In genomic region chr19:50606059-50606833, GRCh38 we compare ENCODE assay signal across 11 cellular contexts. TPM values are rescaled to one million over a fixed set of nuclear protein-coding genes. Genes with fewer than 3 reads are reported as not detected.
DNase-seq lines count a peak whose midpoint lies in the region; ATAC-seq and TF ChIP-seq lines count a peak whose summit lies in the region.
"Not testable (repeated sequence)": the region's sequence is repeated elsewhere in the genome, so short reads cannot be mapped to it uniquely, and the experiment has no call there.
"Had no signal": no experiment of that assay in that cellular context is flagged by ENCODE, and none has a peak within 500 bp of the region (broad histone marks: within the 10 kb centered on the region; RNA-seq: fewer than 3 reads in every experiment).

No MANE protein-coding gene starts in this region.

- not testable (repeated sequence) for H4K20me1 ChIP-seq in smooth muscle cell (ENCODE audit: low read depth)

- H3K36me3 ChIP-seq in H7 (replicated peaks; ENCODE audit: control insufficient read depth, insufficient read depth, low read length); WERI-Rb-1; smooth muscle cell (ENCODE audit: low read depth): not testable (repeated sequence)

- not testable (repeated sequence) for H3K9ac ChIP-seq in smooth muscle cell (ENCODE audit: low read depth)

- TF ChIP-seq CTCF in WERI-Rb-1 (IDR thresholded peaks at IDR 0.05; ENCODE audit: low read depth, low read length): peak; percentile 22; the same call in 1 of the 2 replicates
- TF ChIP-seq CTCF in smooth muscle cell (IDR thresholded peaks at IDR 0.05; ENCODE audit: borderline replicate concordance, insufficient read depth, poor library complexity, severe bottlenecking): peak; percentile 14

- not testable (repeated sequence) for H3F3A ChIP-seq in smooth muscle cell (ENCODE audit: low read depth)

- peak; percentile 62 for DNase-seq in H7
- peak; percentile 46 for DNase-seq in NCI-H2171 treated with DMSO at 0.1 percent for 48 hours (lab: John Stamatoyannopoulos, UW)
- DNase-seq in WERI-Rb-1: peak; percentile 61
- DNase-seq in cerebellar cortex (ENCODE audit: low spot score): peak; percentile 37
- DNase-seq in left ventricle myocardium superior; smooth muscle cell (lab: John Stamatoyannopoulos, UW; ENCODE audit: unreplicated experiment): not testable (repeated sequence)
- peak; percentile 42 for DNase-seq in midbrain (lab: John Stamatoyannopoulos, UW)

- not testable (repeated sequence) for H3K4me1 ChIP-seq in smooth muscle cell (ENCODE audit: low read depth)

- H2AFZ ChIP-seq in smooth muscle cell (ENCODE audit: low read depth): not testable (repeated sequence)

- not testable (repeated sequence) for H3K27ac ChIP-seq in WERI-Rb-1; smooth muscle cell (ENCODE audit: low read depth)

- H3K9me3 ChIP-seq in WERI-Rb-1 (ENCODE audit: severe bottlenecking); smooth muscle cell (replicated peaks; ENCODE audit: low read depth): not testable (repeated sequence)

- H3K79me2 ChIP-seq in smooth muscle cell (ENCODE audit: low read depth): not testable (repeated sequence)

- 56% methylated on average over 45 of the region's 58 CpGs for WGBS in smooth muscle cell (ENCODE audit: low lambda C conversion rate)

- peak; percentile 22 for ATAC-seq in left ventricle myocardium superior

- H3K4me3 ChIP-seq in H7 (ENCODE audit: insufficient read depth, low read depth, low read length); smooth muscle cell: not testable (repeated sequence)
- H3K4me3 ChIP-seq in WERI-Rb-1 (ENCODE audit: low read depth, low read length): peak overlapping the region; percentile 31

- not testable (repeated sequence) for H3K27me3 ChIP-seq in H7 (ENCODE audit: control insufficient read depth, insufficient read depth, low read length)
- peaks cover 27% of the 10 kb centered on the region for H3K27me3 ChIP-seq in WERI-Rb-1 (ENCODE audit: insufficient read depth, low read depth, severe bottlenecking)
- peaks cover 14% of the 10 kb centered on the region for H3K27me3 ChIP-seq in smooth muscle cell (ENCODE audit: low read depth)

- intact Hi-C loops in left ventricle myocardium superior (cut with micrococcal nuclease): not testable (repeated sequence)

- not testable (repeated sequence) for H3K4me2 ChIP-seq in smooth muscle cell

RNA-seq across cellular contexts. Expression of gene SYT3, which starts 33.4 kb away (rescaled TPM):
- total RNA-seq in H7 (2014; rRNA removed; shearing (Covaris generic)): 0.66 and 1.8 TPM in 2 replicates
- total RNA-seq in left ventricle myocardium superior: 0.15 TPM
- 0.13 and 0.63 TPM in 2 replicates for total RNA-seq in smooth muscle cell
- polyA plus RNA-seq in smooth muscle cell: 0.54 and 1.8 TPM in 2 replicates

RNA-seq across cellular contexts. Expression of gene LRRC4B, which starts 38.0 kb away (rescaled TPM):
- total RNA-seq in H7 (2014; rRNA removed; shearing (Covaris generic)): 2.4 and 3.5 TPM in 2 replicates
- 0.62 TPM for total RNA-seq in left ventricle myocardium superior
- total RNA-seq in smooth muscle cell: 8.6 and 10.1 TPM in 2 replicates
- 1.7 and 2.2 TPM in 2 replicates for polyA plus RNA-seq in smooth muscle cell
- total RNA-seq: B cell had no signal
- polyA plus RNA-seq: immature natural killer cell had no signal

RNA-seq across cellular contexts. Expression of gene C19orf81, which starts 43.0 kb away (rescaled TPM):
- total RNA-seq in H7 (2014; rRNA removed; shearing (Covaris generic)): 7.8 and 8.0 TPM in 2 replicates
- total RNA-seq in left ventricle myocardium superior (2.7 TPM), smooth muscle cell (1.6 and 1.7 TPM in 2 replicates)
- polyA plus RNA-seq in smooth muscle cell: 12.8 and 13.5 TPM in 2 replicates
- total RNA-seq: B cell, esophagus squamous epithelium had no signal
- polyA plus RNA-seq: ovary had no signal
